In the genomic region with DNA sequence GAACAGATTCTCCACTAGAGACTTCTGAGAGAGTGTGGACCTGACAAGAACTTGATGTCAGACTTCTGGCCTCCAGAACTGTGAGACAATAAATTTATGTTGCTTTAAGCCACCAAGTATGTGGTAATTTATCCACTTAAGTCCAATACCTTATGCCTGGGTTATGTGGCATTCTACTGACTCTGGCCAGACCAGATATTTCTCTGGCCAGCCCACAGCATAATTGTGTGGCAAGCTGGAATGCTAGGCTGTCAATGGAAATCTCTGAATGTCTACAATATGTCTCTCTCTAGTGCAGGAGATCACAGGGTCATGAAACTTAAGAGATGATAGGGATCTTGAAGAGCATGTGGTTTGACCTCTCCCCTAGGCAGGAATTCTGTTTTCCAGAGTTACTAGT, we compare ENCODE assay signal across 25 cellular contexts.
A peak's percentile ranks its signal among the peaks of the same experiment; 100 is the strongest.
DNase-seq lines count a peak whose midpoint lies in the region; ATAC-seq and TF ChIP-seq lines count a peak whose summit lies in the region.
"Had no signal": no experiment of that assay in that cellular context is flagged by ENCODE, and none has a peak within 500 bp of the region (broad histone marks: within the 10 kb centered on the region; RNA-seq: fewer than 3 reads in every experiment).

No MANE protein-coding gene starts in this region.

- no peak overlapping the region for H3K27ac ChIP-seq in mesendoderm (ENCODE audit: low read depth, low read length)
- H3K27ac ChIP-seq: BLaER1, gastroesophageal sphincter, HL-60, suprapubic skin, vagina had no signal

- H3K9ac ChIP-seq in mesendoderm (ENCODE audit: low read length), result no peak overlapping the region
- H3K9ac ChIP-seq: BLaER1 had no signal

- H2BK15ac ChIP-seq in mesendoderm (replicated peaks; ENCODE audit: low read depth), result no peak overlapping the region

- H3K36me3 ChIP-seq in mesendoderm (ENCODE audit: control insufficient read depth, insufficient read depth, low read length), result no peaks in the 10 kb centered on the region
- H3K36me3 ChIP-seq: BLaER1, gastroesophageal sphincter, suprapubic skin, vagina had no signal

- no peak overlapping the region for H3K23ac ChIP-seq in mesendoderm (ENCODE audit: low read length)

- no peak overlapping the region for H4K5ac ChIP-seq in mesendoderm (ENCODE audit: low read length)

- no peaks in the 10 kb centered on the region for H3K79me1 ChIP-seq in mesendoderm (ENCODE audit: low read length)

- peak; percentile 64 for ATAC-seq in SK-N-SH treated with all-trans-retinoic acid at 6 μM for 48 hours
- ATAC-seq: activated T-cell treated with anti-CD3 and anti-CD28 coated beads, Interleukin-2, amount 50 U/mL, for 4 hours; gastroesophageal sphincter; stimulated activated effector memory CD8-positive, alpha-beta T cell treated with anti-CD3 and anti-CD28 coated beads, Interleukin-12 subunit alpha, Interleukin-12 subunit beta, amount 100 ng/mL, for 72 hours had no signal

- H3K27me3 ChIP-seq in mesendoderm (ENCODE audit: insufficient read depth, low read length, poor library complexity), result no peaks in the 10 kb centered on the region
- H3K27me3 ChIP-seq: BLaER1, gastroesophageal sphincter, suprapubic skin, vagina had no signal

- TF ChIP-seq CTCF in fibroblast of the aortic adventitia (IDR thresholded peaks at IDR 0.05; ENCODE audit: insufficient read depth, low read length), result no peak

- H2AK5ac ChIP-seq in mesendoderm (ENCODE audit: low read length), result no peak overlapping the region

- no peak overlapping the region for H3K4me3 ChIP-seq in fibroblast of the aortic adventitia (ENCODE audit: low read depth, low read length)
- no peak overlapping the region for H3K4me3 ChIP-seq in mesendoderm (ENCODE audit: low read length)
- H3K4me3 ChIP-seq: BLaER1, gastroesophageal sphincter, suprapubic skin, vagina had no signal

- no peak overlapping the region for H3K4me2 ChIP-seq in mesendoderm (ENCODE audit: low read length)
- H3K4me2 ChIP-seq: BLaER1 had no signal

- H2BK5ac ChIP-seq in mesendoderm (ENCODE audit: low read length), result no peak overlapping the region

- no peaks in the 10 kb centered on the region for H3K79me2 ChIP-seq in mesendoderm (ENCODE audit: control insufficient read depth, insufficient read depth, low read length)

- H4K8ac ChIP-seq in mesendoderm (ENCODE audit: low read depth, low read length), result no peak overlapping the region

- H2BK120ac ChIP-seq in mesendoderm (ENCODE audit: low read depth, low read length), result no peak overlapping the region

- DNase-seq in GM04503 (ENCODE audit: low read depth) (peak; percentile 76), fibroblast of the aortic adventitia (ENCODE audit: low read depth) (peak; percentile 21), NCI-H1105 treated with DMSO at 0.1 percent for 48 hours (lab: John Stamatoyannopoulos, UW) (no peak), amniotic stem cell (lab: John Stamatoyannopoulos, UW) (no peak), mesendoderm (no peak)
- no peak for DNase-seq in activated CD4-positive, alpha-beta T cell treated with anti-CD3 and anti-CD28 coated beads for 4 hours
- DNase-seq: activated naive CD4-positive, alpha-beta T cell; activated T-cell treated with anti-CD3 and anti-CD28 coated beads, Interleukin-2, amount 50 U/mL, for 4 hours; anterior cingulate cortex; H9; IMR-90; kidney glomerular epithelial cell; naive B cell; NCI-H1417 treated with DMSO at 0.1 percent for 48 hours; nucleus accumbens; RPMI8226; small intestine; stimulated activated CD4-positive, alpha-beta T cell treated with anti-CD3 and anti-CD28 coated beads, Interleukin-2, amount 100 ng/mL, for 24 hours had no signal

- no peaks in the 10 kb centered on the region for H3K4me1 ChIP-seq in mesendoderm (ENCODE audit: control insufficient read depth, low read depth, low read length)
- H3K4me1 ChIP-seq: BLaER1, gastroesophageal sphincter, suprapubic skin, vagina had no signal

- H3K4ac ChIP-seq in mesendoderm (ENCODE audit: low read depth, low read length), result no peak overlapping the region

- H3K18ac ChIP-seq in mesendoderm (ENCODE audit: low read length), result no peak overlapping the region

- no peak overlapping the region for H3K56ac ChIP-seq in mesendoderm (ENCODE audit: low read length)

TF ChIP-seq in SK-N-SH treated with all-trans-retinoic acid at 6 μM for 48 hours, 23 proteins besides CTCF, POLR2A, EP300 and RAD21 (continues in another document):
- TF ChIP-seq ZFP30 (CRISPR knock-in tag; IDR thresholded peaks at IDR 0.05) (no peak), ZNF565 (CRISPR knock-in tag; conservative IDR thresholded peaks at IDR 0.05; ENCODE audit: low read depth) (no peak), SNAI2 (CRISPR knock-in tag; IDR thresholded peaks at IDR 0.05) (no peak), ESRRG (CRISPR knock-in tag; IDR thresholded peaks at IDR 0.05) (no peak), GLIS3 (CRISPR knock-in tag; IDR thresholded peaks at IDR 0.05) (no peak), ZFP3 (CRISPR knock-in tag; IDR thresholded peaks at IDR 0.05) (no peak), ZNF8 (CRISPR knock-in tag; IDR thresholded peaks at IDR 0.05) (no peak), BACH2 (CRISPR knock-in tag; IDR thresholded peaks at IDR 0.05; ENCODE audit: borderline replicate concordance) (no peak), TCF4 (CRISPR knock-in tag; IDR thresholded peaks at IDR 0.05; ENCODE audit: borderline replicate concordance) (no peak), PPARA (CRISPR knock-in tag; IDR thresholded peaks at IDR 0.05; ENCODE audit: borderline replicate concordance) (no peak), PATZ1 (CRISPR knock-in tag; IDR thresholded peaks at IDR 0.05; ENCODE audit: borderline replicate concordance) (no peak), ARNTL (CRISPR knock-in tag; IDR thresholded peaks at IDR 0.05; ENCODE audit: borderline replicate concordance, low read depth) (no peak), TSHZ2 (CRISPR knock-in tag; IDR thresholded peaks at IDR 0.05) (no peak), OSR1 (CRISPR knock-in tag; IDR thresholded peaks at IDR 0.05) (no peak)
- TF ChIP-seq, protein P1, sequence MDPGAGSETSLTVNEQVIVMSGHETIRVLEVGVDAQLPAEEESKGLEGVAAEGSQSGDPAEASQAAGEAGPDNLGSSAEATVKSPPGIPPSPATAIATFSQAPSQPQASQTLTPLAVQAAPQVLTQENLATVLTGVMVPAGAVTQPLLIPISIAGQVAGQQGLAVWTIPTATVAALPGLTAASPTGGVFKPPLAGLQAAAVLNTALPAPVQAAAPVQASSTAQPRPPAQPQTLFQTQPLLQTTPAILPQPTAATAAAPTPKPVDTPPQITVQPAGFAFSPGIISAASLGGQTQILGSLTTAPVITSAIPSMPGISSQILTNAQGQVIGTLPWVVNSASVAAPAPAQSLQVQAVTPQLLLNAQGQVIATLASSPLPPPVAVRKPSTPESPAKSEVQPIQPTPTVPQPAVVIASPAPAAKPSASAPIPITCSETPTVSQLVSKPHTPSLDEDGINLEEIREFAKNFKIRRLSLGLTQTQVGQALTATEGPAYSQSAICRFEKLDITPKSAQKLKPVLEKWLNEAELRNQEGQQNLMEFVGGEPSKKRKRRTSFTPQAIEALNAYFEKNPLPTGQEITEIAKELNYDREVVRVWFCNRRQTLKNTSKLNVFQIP (CRISPR knock-in tag; IDR thresholded peaks at IDR 0.05; ENCODE audit: borderline replicate concordance, low read depth), result no peak

Comparison
In these comparisons a context has a peak if more than half of its experiments do, and no peak if none do; other contexts are left out.
1. DNase-seq: peak in GM04503 (single experiment) and fibroblast of the aortic adventitia (single experiment); none in activated CD4-positive, alpha-beta T cell treated with anti-CD3 and anti-CD28 coated beads for 4 hours (0 of 2), NCI-H1105 treated with DMSO at 0.1 percent for 48 hours (single experiment), amniotic stem cell (single experiment) and mesendoderm (single experiment).